28 cellular contexts compared by ENCODE assay signal in the genomic region with DNA sequence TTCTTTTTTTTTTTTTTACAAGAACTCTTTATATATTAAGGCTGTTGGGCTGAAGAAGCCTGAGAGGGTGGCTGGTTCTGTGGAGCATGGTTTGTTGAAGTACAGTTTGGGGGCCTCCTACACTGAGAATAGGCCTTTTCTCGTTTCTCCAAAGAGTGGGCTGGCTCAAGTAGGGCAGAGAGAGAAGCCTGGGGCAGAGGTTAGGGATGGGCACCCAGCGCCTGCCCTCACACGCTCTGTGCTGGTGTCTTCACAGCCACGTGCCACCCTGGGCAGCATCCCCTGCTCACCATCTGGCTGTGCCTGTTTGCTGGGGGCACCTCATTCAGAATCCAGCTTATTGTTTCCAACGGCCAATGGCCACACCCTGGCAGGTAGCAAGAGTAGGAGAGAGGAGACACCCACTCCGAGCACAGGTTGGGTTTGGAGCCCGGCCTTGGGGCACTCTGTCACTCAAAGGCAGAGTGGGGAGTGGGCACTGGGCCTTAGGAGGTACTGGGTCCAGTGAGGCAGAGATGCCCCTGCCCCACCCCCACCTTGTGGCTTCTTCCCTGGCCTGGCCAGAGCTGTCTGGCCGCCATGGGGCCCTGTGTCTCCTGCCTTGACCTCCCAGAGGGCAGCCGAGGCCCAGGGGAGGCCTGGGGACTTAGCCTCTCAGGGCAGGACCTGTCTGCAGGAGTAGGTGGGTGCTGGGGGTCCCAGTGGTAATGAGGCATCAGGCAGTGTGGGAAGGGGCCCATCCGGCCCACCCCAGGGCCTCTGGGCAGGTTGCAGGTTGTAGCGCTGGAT. TPM values are rescaled to one million over a fixed set of nuclear protein-coding genes. Genes with fewer than 3 reads are reported as not detected.
DNase-seq lines count a peak whose midpoint lies in the region; ATAC-seq and TF ChIP-seq lines count a peak whose summit lies in the region.
"Had no signal": no experiment of that assay in that cellular context is flagged by ENCODE, and none has a peak within 500 bp of the region (broad histone marks: within the 10 kb centered on the region; RNA-seq: fewer than 3 reads in every experiment).

No MANE protein-coding gene starts in this region.

- H4K20me1 ChIP-seq in smooth muscle cell (ENCODE audit: low read depth): no peaks in the 10 kb centered on the region

- intact Hi-C loops in right cardiac atrium (cut with DNase I): no loop called here
- intact Hi-C loops in psoas muscle (cut with DNase I): no loop called here

- no peak overlapping the region for H3K27ac Mint-ChIP-seq in T-helper 17 cell
- H3K27ac Mint-ChIP-seq: activated CD4-positive, alpha-beta memory T cell treated with anti-CD3 and anti-CD28 coated beads for 36 hours; activated naive CD8-positive, alpha-beta T cell treated with anti-CD3 and anti-CD28 coated beads, Interleukin-2, amount 50 U/mL, for 24 hours; immature natural killer cell; stimulated activated naive CD8-positive, alpha-beta T cell treated with anti-CD3 and anti-CD28 coated beads, Interleukin-15, amount 100 ng/mL, for 72 hours had no signal

- H2AFZ ChIP-seq in smooth muscle cell (ENCODE audit: low read depth): no peak overlapping the region
- H2AFZ ChIP-seq: parathyroid adenoma, PC-9 had no signal

- H3F3A ChIP-seq in smooth muscle cell (ENCODE audit: low read depth): no peaks in the 10 kb centered on the region

- TF ChIP-seq CTCF in psoas muscle (IDR thresholded peaks at IDR 0.05) (no peak), smooth muscle cell (IDR thresholded peaks at IDR 0.05; ENCODE audit: borderline replicate concordance, insufficient read depth, poor library complexity, severe bottlenecking) (no peak), GM10266 (IDR thresholded peaks at IDR 0.05; ENCODE audit: control insufficient read depth, insufficient read depth, low read depth, missing control alignments) (no peak)

- no peaks in the 10 kb centered on the region for H3K4me1 Mint-ChIP-seq in T-helper 17 cell
- H3K4me1 Mint-ChIP-seq: activated naive CD8-positive, alpha-beta T cell treated with anti-CD3 and anti-CD28 coated beads, Interleukin-2, amount 50 U/mL, for 24 hours; immature natural killer cell had no signal

- H3K36me3 Mint-ChIP-seq in T-helper 17 cell (ENCODE audit: low read depth): no peaks in the 10 kb centered on the region
- H3K36me3 Mint-ChIP-seq: activated CD4-positive, alpha-beta memory T cell treated with anti-CD3 and anti-CD28 coated beads for 36 hours had no signal

- H3K36me3 ChIP-seq in psoas muscle (ENCODE audit: insufficient read depth in 1 of 2, low read depth in 1 of 2) (peaks cover 0 to 16% of the 10 kb centered on the region in 2 donors), smooth muscle cell (ENCODE audit: low read depth) (no peaks in the 10 kb centered on the region)
- H3K36me3 ChIP-seq: SJSA1, transverse colon had no signal

- no peak overlapping the region for H3K4me2 ChIP-seq in smooth muscle cell
- H3K4me2 ChIP-seq: PC-9 had no signal

- WGBS in right cardiac atrium: 95% methylated on average over 11 of the region's 11 CpGs
- WGBS in psoas muscle, 3 donors: 94 to 95% (median 94%) methylated on average over 11 of the region's 11 CpGs
- 96% methylated on average over 11 of the region's 11 CpGs for WGBS in smooth muscle cell (ENCODE audit: low lambda C conversion rate)

- peak; percentile 29 for DNase-seq in activated CD4-positive, CD25-positive, alpha-beta regulatory T cell treated with anti-CD3 and anti-CD28 coated beads, Interleukin-2, amount 50 U/mL, for 72 hours
- DNase-seq in T-helper 17 cell: peak in 2 of 3 donors; percentile 2 to 4
- peak in 2 of 3 donors; percentile 8 to 33 for DNase-seq in right cardiac atrium
- peak; percentile 9 to 38 for DNase-seq in psoas muscle
- DNase-seq in smooth muscle cell (lab: John Stamatoyannopoulos, UW; ENCODE audit: unreplicated experiment): no peak
- DNase-seq in GM10266 (ENCODE audit: extremely low spot score): no peak
- no peak for DNase-seq in midbrain (lab: John Stamatoyannopoulos, UW)
- DNase-seq: activated CD4-positive, alpha-beta memory T cell treated with anti-CD3 and anti-CD28 coated beads for 36 hours; cortex of kidney; H7; immature natural killer cell; NCI-H1694; NCI-H2227 treated with DMSO at 0.1 percent for 48 hours; stimulated activated CD4-positive, alpha-beta T cell treated with anti-CD3 and anti-CD28 coated beads, Interleukin-4, amount 100 ng/mL, for 4 hours; stimulated activated naive CD8-positive, alpha-beta T cell treated with anti-CD3 and anti-CD28 coated beads, Interleukin-15, amount 100 ng/mL, for 72 hours; T-helper 2 cell; transverse colon had no signal

- H3K27me3 ChIP-seq in right cardiac atrium (ENCODE audit: control insufficient read depth, insufficient read depth) (no peaks in the 10 kb centered on the region), psoas muscle (ENCODE audit: insufficient read depth in 3 of 3, low read length in 2 of 3) (no peaks in the 10 kb centered on the region), smooth muscle cell (ENCODE audit: low read depth) (no peaks in the 10 kb centered on the region)
- H3K27me3 ChIP-seq: SJSA1, transverse colon had no signal

- H3K27me3 Mint-ChIP-seq in T-helper 17 cell: no peaks in the 10 kb centered on the region
- H3K27me3 Mint-ChIP-seq: activated CD4-positive, alpha-beta memory T cell treated with anti-CD3 and anti-CD28 coated beads for 36 hours; activated naive CD8-positive, alpha-beta T cell treated with anti-CD3 and anti-CD28 coated beads, Interleukin-2, amount 50 U/mL, for 24 hours; stimulated activated naive CD8-positive, alpha-beta T cell treated with anti-CD3 and anti-CD28 coated beads, Interleukin-15, amount 100 ng/mL, for 72 hours had no signal

- no peak for ATAC-seq in activated CD4-positive, CD25-positive, alpha-beta regulatory T cell treated with anti-CD3 and anti-CD28 coated beads, Interleukin-2, amount 50 U/mL, for 24 hours
- ATAC-seq in T-helper 17 cell: no peak
- ATAC-seq in right cardiac atrium: no peak
- no peak for ATAC-seq in psoas muscle

- no peak overlapping the region for H3K9ac ChIP-seq in smooth muscle cell (ENCODE audit: low read depth)
- H3K9ac ChIP-seq: parathyroid adenoma had no signal

- no peak overlapping the region for H3K4me3 ChIP-seq in right cardiac atrium (ENCODE audit: low read length)
- no peak overlapping the region for H3K4me3 ChIP-seq in psoas muscle
- H3K4me3 ChIP-seq in smooth muscle cell: no peak overlapping the region
- H3K4me3 ChIP-seq: PC-9, SJSA1, skin epidermis, transverse colon had no signal

- no peak overlapping the region for H3K4me3 Mint-ChIP-seq in T-helper 17 cell
- H3K4me3 Mint-ChIP-seq: activated CD4-positive, alpha-beta memory T cell treated with anti-CD3 and anti-CD28 coated beads for 36 hours; activated naive CD8-positive, alpha-beta T cell treated with anti-CD3 and anti-CD28 coated beads, Interleukin-2, amount 50 U/mL, for 24 hours; immature natural killer cell; stimulated activated naive CD8-positive, alpha-beta T cell treated with anti-CD3 and anti-CD28 coated beads, Interleukin-15, amount 100 ng/mL, for 72 hours had no signal

- no peak overlapping the region for H3K27ac ChIP-seq in right cardiac atrium (ENCODE audit: low read length)
- no peak overlapping the region for H3K27ac ChIP-seq in psoas muscle
- no peak overlapping the region for H3K27ac ChIP-seq in smooth muscle cell (ENCODE audit: low read depth)
- H3K27ac ChIP-seq: 22Rv1, parathyroid adenoma, PC-9, SJSA1, skin epidermis, transverse colon, VCaP had no signal

- H3K9me3 ChIP-seq in T-helper 17 cell (ENCODE audit: control insufficient read depth, low read length, poor library complexity, severe bottlenecking) (no peaks in the 10 kb centered on the region), right cardiac atrium (ENCODE audit: control insufficient read depth, low read length) (no peaks in the 10 kb centered on the region), psoas muscle (no peaks in the 10 kb centered on the region), smooth muscle cell (replicated peaks; ENCODE audit: low read depth) (no peaks in the 10 kb centered on the region)
- H3K9me3 ChIP-seq: Caco-2, SJSA1, transverse colon had no signal

- no peaks in the 10 kb centered on the region for H3K4me1 ChIP-seq in right cardiac atrium (ENCODE audit: control insufficient read depth, insufficient read depth, low read length)
- H3K4me1 ChIP-seq in psoas muscle: no peaks in the 10 kb centered on the region
- no peaks in the 10 kb centered on the region for H3K4me1 ChIP-seq in smooth muscle cell (ENCODE audit: low read depth)
- H3K4me1 ChIP-seq: Caco-2, parathyroid adenoma, transverse colon had no signal

- no peaks in the 10 kb centered on the region for H3K79me2 ChIP-seq in smooth muscle cell (ENCODE audit: low read depth)
- H3K79me2 ChIP-seq: parathyroid adenoma had no signal

RNA-seq across cellular contexts. Expression of gene MSANTD1, which starts 2.9 kb away (rescaled TPM):
- total RNA-seq in T-helper 17 cell (1 to 10 TPM; 1.5 to 1.7 TPM), right cardiac atrium (under 1 TPM; 0.23 to 0.40 (median 0.34) TPM), psoas muscle (under 1 TPM; 0.25 to 0.94 (median 0.70) TPM), smooth muscle cell (1.4 TPM in 2 replicates)
- polyA plus RNA-seq in right cardiac atrium (0.20 TPM), psoas muscle (under 1 TPM; 0.11 to 0.34 (median 0.27) TPM), smooth muscle cell (0.30 and 0.43 TPM in 2 replicates)
- total RNA-seq: HT1080 had no signal
- polyA plus RNA-seq: fibroblast of lung, immature natural killer cell had no signal

RNA-seq across cellular contexts. Expression of gene RGS12, which starts 40.9 kb away (rescaled TPM):
- total RNA-seq in T-helper 17 cell: 1 to 10 TPM; 4.0 to 5.0 TPM
- 10 to 100 TPM; 11.6 to 18.2 (median 14.6) TPM for total RNA-seq in right cardiac atrium
- 20.8 TPM for polyA plus RNA-seq in right cardiac atrium
- 10 to 100 TPM; 13.9 to 29.0 (median 17.8) TPM for total RNA-seq in psoas muscle
- polyA plus RNA-seq in psoas muscle: 10 to 100 TPM in 2 of 3 donors, 1 to 10 TPM in 1; 7.5 to 20.1 (median 15.6) TPM
- total RNA-seq in smooth muscle cell: 13.0 and 28.5 TPM in 2 replicates
- 20.5 and 38.7 TPM in 2 replicates for polyA plus RNA-seq in smooth muscle cell

Comparison
In these comparisons a context has a peak if more than half of its experiments do, and no peak if none do; other contexts are left out.
1. DNase-seq: peak in activated CD4-positive, CD25-positive, alpha-beta regulatory T cell treated with anti-CD3 and anti-CD28 coated beads, Interleukin-2, amount 50 U/mL, for 72 hours (single experiment), T-helper 17 cell (2 of 3), right cardiac atrium (2 of 3) and psoas muscle (2 of 2); none in smooth muscle cell (single experiment), GM10266 (single experiment) and midbrain (single experiment).